ENCODE assay signal across 11 cellular contexts in the genomic region with DNA sequence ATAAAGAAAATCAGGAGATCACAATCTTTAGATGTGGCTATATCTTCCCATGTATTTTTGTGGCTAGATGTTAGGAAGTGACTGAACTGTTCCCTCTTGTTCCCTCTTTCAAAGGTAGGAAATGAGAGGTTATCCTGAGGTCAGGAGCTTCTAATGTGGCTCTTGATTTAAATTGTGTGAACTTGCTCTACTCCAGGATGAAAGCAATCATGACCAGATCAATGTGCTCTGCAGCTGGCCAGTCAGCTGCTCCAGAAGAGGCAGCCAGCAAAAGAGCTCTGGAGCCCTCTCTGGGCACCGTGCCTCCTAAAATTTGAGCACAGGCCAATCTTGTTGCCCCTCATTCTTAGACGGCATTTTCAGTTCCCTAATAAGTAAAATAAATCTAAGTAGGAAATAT. TPM values are rescaled to one million over a fixed set of nuclear protein-coding genes. Genes with fewer than 3 reads are reported as not detected.
DNase-seq lines count a peak whose midpoint lies in the region; ATAC-seq, FAIRE-seq and TF ChIP-seq lines count a peak whose summit lies in the region.
"Had no signal": no experiment of that assay in that cellular context is flagged by ENCODE, and none has a peak within 500 bp of the region (broad histone marks: within the 10 kb centered on the region; RNA-seq: fewer than 3 reads in every experiment).

No MANE protein-coding gene starts in this region.

- intact Hi-C loops in heart left ventricle (cut with DNase I) (no loop called here), pancreas (cut with DNase I) (no loop called here)

- H3K4me1 Mint-ChIP-seq in activated T-helper 17 cell treated with anti-CD3 and anti-CD28 coated beads, Interleukin-2, amount 50 U/mL, for 72 hours: peaks cover 34% of the 10 kb centered on the region

- H3K4me1 ChIP-seq in heart left ventricle (peaks cover 7 to 81% (median 65%) of the 10 kb centered on the region in 12 donors), pancreas (peaks cover 4 to 14% (median 12%) of the 10 kb centered on the region in 3 donors)

- no peaks in the 10 kb centered on the region for H3K27me3 Mint-ChIP-seq in activated T-helper 17 cell treated with anti-CD3 and anti-CD28 coated beads, Interleukin-2, amount 50 U/mL, for 72 hours

- ATAC-seq in heart left ventricle: peak; percentile 56 to 71 (median 60)
- ATAC-seq in pancreas: peak in 3 of 4 donors; percentile 55 to 62 (median 61)
- no peak for ATAC-seq in HG03045 (IDR thresholded peaks at IDR 0.05; ENCODE audit: unreplicated experiment)
- no peak for ATAC-seq in activated T-helper 17 cell treated with anti-CD3 and anti-CD28 coated beads, Interleukin-2, amount 50 U/mL, for 72 hours (replicated peaks)
- ATAC-seq: Panc1 had no signal

- 0 to 5% (median 3%) methylated on average over 2 of the region's 2 CpGs for WGBS in heart left ventricle, 4 donors
- 10 to 13% methylated on average over 2 of the region's 2 CpGs for WGBS in pancreas, 2 donors

- no peaks in the 10 kb centered on the region for H3K27me3 ChIP-seq in heart left ventricle
- no peaks in the 10 kb centered on the region for H3K27me3 ChIP-seq in pancreas

- H3K36me3 Mint-ChIP-seq in activated T-helper 17 cell treated with anti-CD3 and anti-CD28 coated beads, Interleukin-2, amount 50 U/mL, for 72 hours (ENCODE audit: low read depth): peaks cover 5% of the 10 kb centered on the region

- H3K27ac ChIP-seq in heart left ventricle: peak overlapping the region in 6 of 12 donors; percentile 13 to 55 (median 36)
- no peak overlapping the region for H3K27ac ChIP-seq in pancreas

- H3K4me3 ChIP-seq in HFF-Myc (replicated peaks; ENCODE audit: low read depth, low read length): no peak overlapping the region
- H3K4me3 ChIP-seq in heart left ventricle: no peak overlapping the region
- no peak overlapping the region for H3K4me3 ChIP-seq in pancreas
- H3K4me3 ChIP-seq: K562 had no signal

- H3K9me3 Mint-ChIP-seq in activated T-helper 17 cell treated with anti-CD3 and anti-CD28 coated beads, Interleukin-2, amount 50 U/mL, for 72 hours: no peaks in the 10 kb centered on the region

- no peaks in the 10 kb centered on the region for H3K9me3 ChIP-seq in heart left ventricle
- no peaks in the 10 kb centered on the region for H3K9me3 ChIP-seq in pancreas

- DNase-seq in HFF-Myc (ENCODE audit: extremely low read depth, low read depth): peak; percentile 14
- peak; percentile 77 for DNase-seq in RPMI8226
- DNase-seq in heart left ventricle: peak in 2 of 5 donors; percentile 37 to 52
- DNase-seq in pancreas: no peak
- DNase-seq in EL: no peak
- no peak for DNase-seq in NK-92 treated with Interleukin-12 subunit alpha and Interleukin-12 subunit beta, amount 100 ng/mL, for 24 hours (lab: John Stamatoyannopoulos, UW)
- DNase-seq: activated CD4-positive, alpha-beta T cell treated with anti-CD3 and anti-CD28 coated beads, Interleukin-2, amount 50 U/mL, for 4 hours had no signal

- no peak overlapping the region for H3K27ac Mint-ChIP-seq in activated T-helper 17 cell treated with anti-CD3 and anti-CD28 coated beads, Interleukin-2, amount 50 U/mL, for 72 hours

- FAIRE-seq in pancreas (lab: Jason Lieb, UNC): no peak
- FAIRE-seq: K562 had no signal

- H3K36me3 ChIP-seq in heart left ventricle (no peaks in the 10 kb centered on the region), pancreas (no peaks in the 10 kb centered on the region)

- TF ChIP-seq POLR2A in heart left ventricle (IDR thresholded peaks at IDR 0.05): no peak

- no peak overlapping the region for H3K4me3 Mint-ChIP-seq in activated T-helper 17 cell treated with anti-CD3 and anti-CD28 coated beads, Interleukin-2, amount 50 U/mL, for 72 hours

- TF ChIP-seq CTCF in HFF-Myc (IDR thresholded peaks at IDR 0.05; ENCODE audit: low read depth, low read length, missing control alignments): no peak
- TF ChIP-seq CTCF in heart left ventricle (IDR thresholded peaks at IDR 0.05): no peak
- no peak for TF ChIP-seq CTCF in pancreas (IDR thresholded peaks at IDR 0.05)

RNA-seq across cellular contexts. Expression of a gene that starts 32.0 kb away (rescaled TPM):
- total RNA-seq in heart left ventricle: 10 to 100 TPM; 14.3 to 31.7 (median 23.1) TPM
- 10 to 100 TPM in 1 of 2 donors, 1 to 10 TPM in 1; 6.7 to 14.5 TPM for polyA plus RNA-seq in heart left ventricle
- 10 to 100 TPM in 2 of 6 donors, 1 to 10 TPM in 4; 7.2 to 15.1 (median 9.2) TPM for total RNA-seq in pancreas
- polyA plus RNA-seq in pancreas: 1 to 10 TPM; 4.3 to 6.6 TPM
- total RNA-seq in activated T-helper 17 cell treated with anti-CD3 and anti-CD28 coated beads, Interleukin-2, amount 50 U/mL, for 72 hours: 10 to 100 TPM; 28.5 to 38.1 TPM

Comparison
In these comparisons a context has a peak if more than half of its experiments do, and no peak if none do; other contexts are left out.
1. DNase-seq: peak in HFF-Myc (single experiment) and RPMI8226 (single experiment); none in pancreas (0 of 6), EL (single experiment) and NK-92 treated with Interleukin-12 subunit alpha and Interleukin-12 subunit beta, amount 100 ng/mL, for 24 hours (single experiment).
2. ATAC-seq: peak in heart left ventricle (4 of 4) and pancreas (3 of 4); none in HG03045 (single experiment) and activated T-helper 17 cell treated with anti-CD3 and anti-CD28 coated beads, Interleukin-2, amount 50 U/mL, for 72 hours (single experiment).